ENCODE assay signal across 16 cellular contexts in the genomic region with DNA sequence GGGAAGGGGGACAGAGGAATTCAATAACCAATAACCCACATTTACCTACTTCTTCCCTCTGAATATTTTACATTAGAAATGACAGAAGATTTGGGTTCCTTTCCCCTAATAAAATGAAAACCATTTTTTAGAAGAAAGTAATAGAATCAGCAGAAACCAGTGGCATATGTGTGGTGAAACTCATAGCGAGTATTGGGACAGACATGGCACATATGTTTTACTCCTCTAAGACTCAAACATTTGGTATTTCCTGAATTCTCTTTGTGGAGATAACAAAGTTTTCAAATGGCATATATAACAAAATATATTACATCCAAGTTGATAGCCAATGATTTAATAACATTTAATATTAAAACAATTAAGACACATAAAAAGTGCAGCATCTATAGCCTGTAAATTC. TPM values are rescaled to one million over a fixed set of nuclear protein-coding genes. Genes with fewer than 3 reads are reported as not detected.
DNase-seq lines count a peak whose midpoint lies in the region; ATAC-seq and TF ChIP-seq lines count a peak whose summit lies in the region.
"Had no signal": no experiment of that assay in that cellular context is flagged by ENCODE, and none has a peak within 500 bp of the region (broad histone marks: within the 10 kb centered on the region; RNA-seq: fewer than 3 reads in every experiment).

No MANE protein-coding gene starts in this region.

- H4K8ac ChIP-seq in IMR-90 (ENCODE audit: low read depth in 2 of 2, low read length in 2 of 2) (no peak overlapping the region), neuronal stem cell (ENCODE audit: low read depth, low read length) (no peak overlapping the region)

- no peak for TF ChIP-seq RAD21 in IMR-90 (IDR thresholded peaks at IDR 0.05; ENCODE audit: low read length)

- H3K4ac ChIP-seq in IMR-90 (ENCODE audit: low read depth, low read length) (no peak overlapping the region), neuronal stem cell (ENCODE audit: low read length) (no peak overlapping the region)

- H3K36me3 ChIP-seq in IMR-90 (ENCODE audit: control insufficient read depth, insufficient read depth, low read length) (no peaks in the 10 kb centered on the region), neuronal stem cell (replicated peaks in 1 of 2; ENCODE audit: control insufficient read depth in 2 of 2, insufficient read depth in 2 of 2, low read length in 2 of 2) (no peaks in the 10 kb centered on the region)

- no peaks in the 10 kb centered on the region for H3K27me3 ChIP-seq in IMR-90 (ENCODE audit: control insufficient read depth, insufficient read depth, low read length)
- no peaks in the 10 kb centered on the region for H3K27me3 ChIP-seq in neuronal stem cell (ENCODE audit: control insufficient read depth in 3 of 3, insufficient read depth in 3 of 3, low read depth in 1 of 3, low read length in 3 of 3)

- H3K4me3 ChIP-seq in AG09309 (ENCODE audit: control insufficient read depth, low read depth, low read length) (no peak overlapping the region), IMR-90 (ENCODE audit: insufficient read depth, low read depth, low read length) (no peak overlapping the region), choroid plexus epithelial cell (ENCODE audit: low read depth, low read length) (no peak overlapping the region), foreskin fibroblast (ENCODE audit: low read depth in 1 of 2, low read length in 2 of 2) (no peak overlapping the region), neuronal stem cell (ENCODE audit: low read length in 2 of 2) (no peak overlapping the region)

- H3K4me2 ChIP-seq in IMR-90 (ENCODE audit: low read depth, low read length) = no peak overlapping the region
- H3K4me2 ChIP-seq in neuronal stem cell (ENCODE audit: insufficient read depth, low read length, poor library complexity, severe bottlenecking) = no peak overlapping the region

- no TSS peak for BruUV-seq in IMR-90 (replicated peaks; lab: Mats Ljungman, UMichigan)

- TF ChIP-seq POLR2A in IMR-90 (IDR thresholded peaks at IDR 0.05; ENCODE audit: low read depth, low read length) = no peak

- no CpG with 5 or more reads among the region's 1 CpG for WGBS in IMR-90 (ENCODE audit: extremely low coverage in 2 of 2, insufficient read length in 1 of 2), 2 experiments
- no CpG with 5 or more reads among the region's 1 CpG for WGBS in neuronal stem cell (ENCODE audit: extremely low coverage in 2 of 2, insufficient read length in 2 of 2, insufficient replicate concordance in 1 of 2), 2 donors

- H3K56ac ChIP-seq in IMR-90 (ENCODE audit: extremely low read depth, insufficient read depth, low read length) = no peak overlapping the region

- H3K9me1 ChIP-seq in IMR-90 (ENCODE audit: insufficient read depth, low read length) = no peaks in the 10 kb centered on the region

- no peak overlapping the region for H2BK12ac ChIP-seq in neuronal stem cell (ENCODE audit: low read length)

- no peak overlapping the region for H3K27ac ChIP-seq in IMR-90 (ENCODE audit: insufficient read depth, low read length)
- no peak overlapping the region for H3K27ac ChIP-seq in neuronal stem cell (replicated peaks; ENCODE audit: low read length)

- no peak overlapping the region for H2AK9ac ChIP-seq in IMR-90 (replicated peaks; ENCODE audit: low read depth, low read length, poor library complexity)

- H3K23ac ChIP-seq in IMR-90 (ENCODE audit: low read depth, low read length) (no peak overlapping the region), neuronal stem cell (ENCODE audit: low read depth, low read length, poor library complexity) (no peak overlapping the region)

- CTCF ChIA-PET in IMR-90 (lab: Yijun Ruan, JAX) = interaction anchor here (1.2 kb wide), 1 partner anchor 549 kb away, joined by 3 read pairs; no protein-coding TSS in a partner anchor

- peak; percentile 52; the same call in 1 of the 2 replicates for ATAC-seq in IMR-90 (ENCODE audit: low read depth)

- H2BK120ac ChIP-seq in IMR-90 (ENCODE audit: low read depth, low read length) (no peak overlapping the region), neuronal stem cell (ENCODE audit: low read depth, low read length) (no peak overlapping the region)

- H3K4me1 ChIP-seq in IMR-90 (ENCODE audit: control insufficient read depth, insufficient read depth, low read length) (no peaks in the 10 kb centered on the region), neuronal stem cell (ENCODE audit: control insufficient read depth in 2 of 2, insufficient read depth in 1 of 2, low read depth in 1 of 2, low read length in 2 of 2) (peaks cover 0 to 4% of the 10 kb centered on the region in 2 donors)

- TF ChIP-seq CTCF in AG09309 (IDR thresholded peaks at IDR 0.05; ENCODE audit: control insufficient read depth, insufficient read depth, low read depth, low read length, missing control alignments) = no peak
- no peak for TF ChIP-seq CTCF in IMR-90 (conservative IDR thresholded peaks at IDR 0.05; ENCODE audit: low read depth, low read length)
- TF ChIP-seq CTCF in choroid plexus epithelial cell (conservative IDR thresholded peaks at IDR 0.05; ENCODE audit: low read depth, low read length) = no peak
- TF ChIP-seq CTCF in foreskin fibroblast (IDR thresholded peaks at IDR 0.05; ENCODE audit: low read depth, low read length) = no peak

- peak; percentile 27 for DNase-seq in AG09309 (ENCODE audit: low read depth)
- peak; percentile 61 for DNase-seq in IMR-90
- DNase-seq in choroid plexus epithelial cell (ENCODE audit: low read depth) = peak; percentile 74
- DNase-seq in foreskin fibroblast = peak; percentile 40 to 73
- DNase-seq in neuronal stem cell (ENCODE audit: low spot score) = no peak
- no peak for DNase-seq in iPS-NIHi11 (ENCODE audit: low spot score)
- no peak for DNase-seq in DMS 273 treated with DMSO at 0.1 percent for 48 hours (lab: John Stamatoyannopoulos, UW)
- DNase-seq in NCI-H187 treated with DMSO at 0.1 percent for 48 hours (lab: John Stamatoyannopoulos, UW) = no peak
- DNase-seq: Calu3; CD4-positive, CD25-positive, alpha-beta regulatory T cell; DMS79; Kasumi-1; NCI-H1417; NCI-H2029 treated with DMSO at 0.1 percent for 48 hours; NCI-H510A treated with DMSO at 0.1 percent for 48 hours; SHP77 treated with DMSO at 0.1 percent for 48 hours had no signal

- in situ Hi-C loops in IMR-90 (cut with MboI; ENCODE audit: low sequenced_read_pairs) = loop anchor here (10.0 kb wide), 1 partner anchor 367 kb away; a partner anchor contains a TSS

- H4K20me1 ChIP-seq in IMR-90 (ENCODE audit: insufficient read depth, low read length) = no peaks in the 10 kb centered on the region

- H3K18ac ChIP-seq in IMR-90 (ENCODE audit: low read depth, low read length) (no peak overlapping the region), neuronal stem cell (ENCODE audit: low read length) (no peak overlapping the region)

- dilution Hi-C loops in IMR-90 (cut with HindIII; ENCODE audit: low sequenced_read_pairs, unreplicated experiment) = no loop called here

- H2BK20ac ChIP-seq in IMR-90 (ENCODE audit: low read depth, low read length) = no peak overlapping the region

- intact Hi-C loops in IMR-90 (cut with micrococcal nuclease) = no loop called here

- no peak overlapping the region for H2BK15ac ChIP-seq in IMR-90 (ENCODE audit: low read depth, low read length)
- H2BK15ac ChIP-seq in neuronal stem cell (ENCODE audit: low read length) = no peak overlapping the region

- no peaks in the 10 kb centered on the region for H3K79me1 ChIP-seq in IMR-90 (ENCODE audit: low read depth in 1 of 2, low read length in 2 of 2)
- no peaks in the 10 kb centered on the region for H3K79me1 ChIP-seq in neuronal stem cell (ENCODE audit: low read depth, low read length)

- H4K5ac ChIP-seq in IMR-90 (ENCODE audit: low read depth, low read length) = no peak overlapping the region

- H3K9ac ChIP-seq in IMR-90 (ENCODE audit: low read depth, low read length) = no peak overlapping the region
- H3K9ac ChIP-seq in neuronal stem cell (ENCODE audit: low read depth, low read length, poor library complexity) = no peak overlapping the region

- H3K9me3 ChIP-seq in IMR-90 (ENCODE audit: control insufficient read depth, insufficient read depth, low read length) = no peaks in the 10 kb centered on the region
- H3K9me3 ChIP-seq in neuronal stem cell (replicated peaks in 1 of 2; ENCODE audit: control insufficient read depth in 2 of 2, insufficient read depth in 1 of 2, low read depth in 1 of 2, low read length in 2 of 2) = no peaks in the 10 kb centered on the region

- POLR2A ChIA-PET in IMR-90 (lab: Charles Lee; ENCODE audit: unreplicated experiment) = no interaction called here

- H2AK5ac ChIP-seq in IMR-90 (ENCODE audit: low read depth, low read length) (no peak overlapping the region), neuronal stem cell (ENCODE audit: low read depth, low read length) (no peak overlapping the region)

- H4K91ac ChIP-seq in IMR-90 (ENCODE audit: insufficient read depth, low read depth, low read length) (no peak overlapping the region), neuronal stem cell (ENCODE audit: low read depth, low read length, poor library complexity) (no peak overlapping the region)

- H2BK5ac ChIP-seq in IMR-90 (ENCODE audit: low read depth, low read length, poor library complexity, severe bottlenecking) (no peak overlapping the region), neuronal stem cell (ENCODE audit: low read length) (no peak overlapping the region)

- H3K14ac ChIP-seq in IMR-90 (replicated peaks; ENCODE audit: low read depth, low read length) (no peak overlapping the region), neuronal stem cell (ENCODE audit: low read length) (no peak overlapping the region)

- H2AFZ ChIP-seq in IMR-90 (replicated peaks; ENCODE audit: low read length, poor library complexity) (no peak overlapping the region), neuronal stem cell (ENCODE audit: low read length) (no peak overlapping the region)

TF ChIP-seq in IMR-90, 13 proteins besides CTCF, POLR2A, EP300 and RAD21:
- no peak for TF ChIP-seq NFE2L2 (IDR thresholded peaks at IDR 0.05; ENCODE audit: low read depth, low read length)
- TF ChIP-seq BHLHE40 (IDR thresholded peaks at IDR 0.05; ENCODE audit: low read depth, low read length) = no peak
- no peak for TF ChIP-seq MAFK (IDR thresholded peaks at IDR 0.05; ENCODE audit: low read depth, low read length)
- TF ChIP-seq CEBPB (IDR thresholded peaks at IDR 0.05; ENCODE audit: low read depth, low read length) = peak; percentile 84
TF ChIP-seq in IMR-90: peak in this region for 1.

RNA-seq across cellular contexts. Expression of a gene that starts 12.9 kb away (rescaled TPM):
- 1.8 and 1.9 TPM in 2 replicates for total RNA-seq in IMR-90 (2012; rRNA removed)
- 1.2 and 1.3 TPM in 2 replicates for polyA plus RNA-seq in IMR-90 (2012; rRNA removed)
- 0.67 and 0.78 TPM in 2 replicates for polyA plus RNA-seq in IMR-90 (2012; cell fraction: cytosol; rRNA removed)
- polyA plus RNA-seq in IMR-90 (2012; cell fraction: nucleus; rRNA removed; ENCODE audit: low replicate concordance) = 1.2 and 1.4 TPM in 2 replicates
- 4.8 TPM for polyA plus RNA-seq in neuronal stem cell (2013, experiment 1 of 2)
- polyA plus RNA-seq in neuronal stem cell (2013, experiment 2 of 2) = 5.1 TPM

Comparison
In these comparisons a context has a peak if more than half of its experiments do, and no peak if none do; other contexts are left out.
1. DNase-seq: peak in AG09309 (single experiment), IMR-90 (single experiment), choroid plexus epithelial cell (single experiment) and foreskin fibroblast (2 of 2); none in neuronal stem cell (single experiment), iPS-NIHi11 (single experiment), DMS 273 treated with DMSO at 0.1 percent for 48 hours (single experiment) and NCI-H187 treated with DMSO at 0.1 percent for 48 hours (single experiment).